19 cellular contexts compared by ENCODE assay signal in the genomic region with DNA sequence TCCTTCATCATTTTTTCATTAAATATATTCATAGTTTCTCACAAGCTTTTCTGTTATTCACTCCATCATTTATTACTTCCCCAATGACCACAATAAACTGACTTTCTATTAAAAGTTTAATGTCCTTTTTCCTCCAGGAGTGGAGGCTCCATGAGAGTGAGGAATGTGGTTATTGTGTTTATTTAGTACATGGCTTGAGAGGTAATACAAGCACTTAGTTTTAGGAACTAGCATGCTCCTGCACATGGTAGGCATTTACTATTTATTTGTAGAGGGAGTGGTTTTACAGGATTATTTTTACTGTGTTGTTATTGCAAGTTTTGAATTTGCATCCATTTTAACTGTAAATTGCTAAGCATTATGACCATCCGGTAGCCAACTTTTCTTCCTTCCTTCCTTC.
DNase-seq lines count a peak whose midpoint lies in the region; ATAC-seq and TF ChIP-seq lines count a peak whose summit lies in the region.
"Had no signal": no experiment of that assay in that cellular context is flagged by ENCODE, and none has a peak within 500 bp of the region (broad histone marks: within the 10 kb centered on the region; RNA-seq: fewer than 3 reads in every experiment).

No MANE protein-coding gene starts in this region.

- no peaks in the 10 kb centered on the region for H3K36me3 ChIP-seq in lung (ENCODE audit: control insufficient read depth in 2 of 2, insufficient read depth in 2 of 2, low read length in 2 of 2)
- H3K36me3 ChIP-seq: BLaER1 treated with 17β-estradiol and CSF1 and Interleukin-3, amounts not matched to agents 10 nM and 100 nM had no signal

- 47 to 64% methylated on average over 1 of the region's 1 CpG for WGBS in lung, 2 donors

- H3K9me3 ChIP-seq in lung (ENCODE audit: control insufficient read depth in 2 of 2, insufficient read depth in 1 of 2, low read length in 1 of 2), result peaks cover 0 to 12% of the 10 kb centered on the region in 2 donors
- H3K9me3 ChIP-seq: A549, Caco-2 had no signal

- no peaks in the 10 kb centered on the region for H3K27me3 Mint-ChIP-seq in activated naive CD4-positive, alpha-beta T cell treated with anti-CD3 and anti-CD28 coated beads, Interleukin-2, amount 50 U/mL, for 24 hours
- H3K27me3 Mint-ChIP-seq in activated naive CD4-positive, alpha-beta T cell treated with anti-CD3 and anti-CD28 coated beads for 36 hours (ENCODE audit: low read depth), result no peaks in the 10 kb centered on the region
- H3K27me3 Mint-ChIP-seq: B cell; CD4-positive, alpha-beta T cell had no signal

- H3K9me3 Mint-ChIP-seq in activated naive CD4-positive, alpha-beta T cell treated with anti-CD3 and anti-CD28 coated beads, Interleukin-2, amount 50 U/mL, for 24 hours, result peaks cover 15% of the 10 kb centered on the region
- H3K9me3 Mint-ChIP-seq in activated naive CD4-positive, alpha-beta T cell treated with anti-CD3 and anti-CD28 coated beads for 36 hours, result peaks cover 12% of the 10 kb centered on the region

- no peak overlapping the region for H3K4me3 ChIP-seq in lung
- H3K4me3 ChIP-seq: A549; BLaER1 treated with 17β-estradiol and CSF1 and Interleukin-3, amounts not matched to agents 10 nM and 100 nM had no signal

- peak; percentile 46 for ATAC-seq in lung (ENCODE audit: insufficient read depth, low FRiP score)
- no peak for ATAC-seq in left colon
- ATAC-seq: A549; CD8-positive, alpha-beta T cell had no signal

- peaks cover 19% of the 10 kb centered on the region for H3K36me3 Mint-ChIP-seq in activated naive CD4-positive, alpha-beta T cell treated with anti-CD3 and anti-CD28 coated beads, Interleukin-2, amount 50 U/mL, for 24 hours
- H3K36me3 Mint-ChIP-seq in activated naive CD4-positive, alpha-beta T cell treated with anti-CD3 and anti-CD28 coated beads for 36 hours (ENCODE audit: low read depth), result peaks cover 7% of the 10 kb centered on the region

- TF ChIP-seq CTCF in lung (IDR thresholded peaks at IDR 0.05; ENCODE audit: control extremely low read depth, extremely low read depth), result no peak

- no peak for DNase-seq in activated naive CD4-positive, alpha-beta T cell treated with anti-CD3 and anti-CD28 coated beads for 36 hours
- DNase-seq in lung (ENCODE audit: low spot score), result no peak
- peak; percentile 57 for DNase-seq in renal cortical epithelial cell (ENCODE audit: low read depth)
- DNase-seq in posterior cingulate gyrus, result no peak
- DNase-seq in NCI-H1105 (lab: John Stamatoyannopoulos, UW), result no peak
- no peak for DNase-seq in left colon
- DNase-seq: AML-193; Caco-2; Calu3; CD4-positive, alpha-beta T cell; CD8-positive, alpha-beta T cell; DMS79 treated with DMSO at 0.1 percent for 48 hours; GF-D8 had no signal

- H3K4me3 Mint-ChIP-seq in activated naive CD4-positive, alpha-beta T cell treated with anti-CD3 and anti-CD28 coated beads, Interleukin-2, amount 50 U/mL, for 24 hours, result no peak overlapping the region
- H3K4me3 Mint-ChIP-seq in activated naive CD4-positive, alpha-beta T cell treated with anti-CD3 and anti-CD28 coated beads for 36 hours, result no peak overlapping the region
- H3K4me3 Mint-ChIP-seq: B cell; CD4-positive, alpha-beta T cell; CD8-positive, alpha-beta T cell had no signal

- no peak overlapping the region for H3K27ac ChIP-seq in lung (ENCODE audit: low read depth in 1 of 2, low read length in 1 of 2)
- H3K27ac ChIP-seq: 22Rv1; A549; BLaER1 treated with 17β-estradiol and CSF1 and Interleukin-3, amounts not matched to agents 10 nM and 100 nM; C4-2B had no signal

- peak overlapping the region; percentile 79 for H3K27ac Mint-ChIP-seq in activated naive CD4-positive, alpha-beta T cell treated with anti-CD3 and anti-CD28 coated beads, Interleukin-2, amount 50 U/mL, for 24 hours
- H3K27ac Mint-ChIP-seq in activated naive CD4-positive, alpha-beta T cell treated with anti-CD3 and anti-CD28 coated beads for 36 hours, result no peak overlapping the region
- H3K27ac Mint-ChIP-seq: B cell; CD4-positive, alpha-beta T cell; CD8-positive, alpha-beta T cell had no signal

- H3K4me1 Mint-ChIP-seq in activated naive CD4-positive, alpha-beta T cell treated with anti-CD3 and anti-CD28 coated beads, Interleukin-2, amount 50 U/mL, for 24 hours, result peaks cover 32% of the 10 kb centered on the region
- H3K4me1 Mint-ChIP-seq in activated naive CD4-positive, alpha-beta T cell treated with anti-CD3 and anti-CD28 coated beads for 36 hours (ENCODE audit: low read depth), result peaks cover 17% of the 10 kb centered on the region
- H3K4me1 Mint-ChIP-seq: B cell had no signal

- no peaks in the 10 kb centered on the region for H3K27me3 ChIP-seq in lung (ENCODE audit: control insufficient read depth, insufficient read depth)
- H3K27me3 ChIP-seq: BLaER1 treated with 17β-estradiol and CSF1 and Interleukin-3, amounts not matched to agents 10 nM and 100 nM had no signal

- intact Hi-C loops in activated naive CD4-positive, alpha-beta T cell treated with anti-CD3 and anti-CD28 coated beads for 36 hours (cut with micrococcal nuclease), result no loop called here
- intact Hi-C loops in posterior cingulate gyrus (cut with DNase I), result no loop called here
- intact Hi-C loops in left colon (cut with DNase I, micrococcal nuclease), result no loop called here

- no peaks in the 10 kb centered on the region for H3K4me1 ChIP-seq in lung (ENCODE audit: control insufficient read depth in 2 of 2, insufficient read depth in 2 of 2, low read length in 2 of 2)
- H3K4me1 ChIP-seq: A549; BLaER1 treated with 17β-estradiol and CSF1 and Interleukin-3, amounts not matched to agents 10 nM and 100 nM; Caco-2 had no signal

- CTCF ChIA-PET in activated naive CD4-positive, alpha-beta T cell treated with anti-CD3 and anti-CD28 coated beads for 36 hours (lab: Charles Lee), result no interaction called here
